8 cellular contexts compared by ENCODE assay signal in the genomic region with DNA sequence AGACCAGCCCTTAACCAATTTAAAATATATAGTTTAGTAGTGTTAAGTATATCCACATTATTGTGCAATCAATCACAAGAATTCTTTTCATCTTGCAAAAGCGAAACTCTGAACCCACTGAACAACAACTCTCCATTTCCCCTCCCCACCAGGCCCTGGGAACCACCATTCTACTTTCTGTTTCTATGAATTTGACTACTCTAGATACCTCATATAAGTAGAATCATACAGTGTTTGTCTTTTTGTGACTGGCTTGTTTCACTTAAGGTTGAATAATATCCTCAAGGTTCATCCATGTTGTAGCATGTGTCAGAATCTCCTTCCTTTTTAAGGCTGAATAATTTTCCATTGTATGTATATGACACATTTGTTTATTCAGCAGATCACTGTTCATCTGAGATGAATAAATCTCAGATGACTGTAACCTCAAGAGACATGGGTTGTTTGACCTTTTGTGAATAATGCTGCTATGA. TPM values are rescaled to one million over a fixed set of nuclear protein-coding genes. Genes with fewer than 3 reads are reported as not detected.
DNase-seq lines count a peak whose midpoint lies in the region; ATAC-seq and TF ChIP-seq lines count a peak whose summit lies in the region.

No MANE protein-coding gene starts in this region.

- peak; percentile 33 for ATAC-seq in GM18519 (IDR thresholded peaks at IDR 0.05; ENCODE audit: low FRiP score, unreplicated experiment)
- peak; percentile 45 for ATAC-seq in HG02943 (IDR thresholded peaks at IDR 0.05; ENCODE audit: low read depth, unreplicated experiment)
- peak; percentile 70 for ATAC-seq in stimulated activated naive CD8-positive, alpha-beta T cell treated with anti-CD3 and anti-CD28 coated beads, Interleukin-15, Interleukin-2, amounts not matched to agents 100 U/mL and 50 U/mL, for 24 hours

- DNase-seq in T-helper 2 cell (peak in 4 of 5 experiments; percentile 28 to 96 (median 64)), erythroblast (lab: John Stamatoyannopoulos, UW) (no peak), cerebellum (ENCODE audit: low spot score) (no peak), NCI-H1092 (lab: John Stamatoyannopoulos, UW) (no peak)
- DNase-seq in effector CD4-positive, alpha-beta T cell, result peak; percentile 27
- peak; percentile 62 for DNase-seq in stimulated activated naive CD8-positive, alpha-beta T cell treated with anti-CD3 and anti-CD28 coated beads, Interleukin-15, Interleukin-2, amounts not matched to agents 100 U/mL and 50 U/mL, for 24 hours

- TF ChIP-seq POLR2A in erythroblast (IDR thresholded peaks at IDR 0.05; ENCODE audit: low read length), result no peak

RNA-seq across cellular contexts. Expression of gene SOS1, which starts 8.1 kb away (rescaled TPM):
- 52.4 TPM for total RNA-seq in cerebellum

Comparison
In these comparisons a context has a peak if more than half of its experiments do, and no peak if none do; other contexts are left out.
1. DNase-seq: peak in T-helper 2 cell (4 of 5), effector CD4-positive, alpha-beta T cell (single experiment) and stimulated activated naive CD8-positive, alpha-beta T cell treated with anti-CD3 and anti-CD28 coated beads, Interleukin-15, Interleukin-2, amounts not matched to agents 100 U/mL and 50 U/mL, for 24 hours (single experiment); none in erythroblast (0 of 2), cerebellum (single experiment) and NCI-H1092 (single experiment).
2. Peak in every context shown above with its lines, with median percentiles within 50 percentile points of each other: ATAC-seq.